Comparison of ENCODE assay signal across 24 cellular contexts in the genomic region with DNA sequence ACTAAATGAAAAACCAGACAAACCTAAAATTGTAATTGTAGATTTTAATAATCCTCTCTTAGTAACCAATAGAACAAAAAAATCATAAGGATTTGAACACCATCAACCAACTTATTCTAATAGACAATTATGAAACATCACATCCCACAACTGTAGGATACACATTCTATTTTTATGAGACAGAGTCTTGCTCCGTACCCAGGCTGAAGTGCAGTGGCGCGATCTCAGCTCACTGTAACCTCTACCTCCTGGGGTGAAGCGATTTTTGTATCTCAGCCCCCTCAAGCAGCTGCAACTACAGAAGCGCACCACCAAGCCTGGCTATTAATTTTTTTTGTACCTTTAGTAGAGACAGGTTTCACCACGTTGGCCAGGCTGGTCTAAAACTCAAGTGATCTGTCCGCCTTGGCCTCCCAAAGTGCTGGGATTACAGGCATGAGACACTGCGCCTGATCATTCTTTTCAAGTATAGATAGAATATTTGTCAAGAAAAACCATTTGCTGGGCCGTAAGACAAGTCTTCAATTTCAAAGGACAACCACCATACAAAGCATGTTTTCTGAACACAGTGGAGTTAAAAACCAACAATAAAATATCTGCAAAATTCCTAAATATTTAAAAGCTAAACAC.
"Had no signal": no experiment of that assay in that cellular context is flagged by ENCODE, and none has a peak within 500 bp of the region (broad histone marks: within the 10 kb centered on the region; RNA-seq: fewer than 3 reads in every experiment).

No MANE protein-coding gene starts in this region.

- H3K9me3 ChIP-seq: right lobe of liver had no signal

- H3K4me1 ChIP-seq: neural progenitor cell had no signal

- H3K27me3 ChIP-seq: body of pancreas, esophagus squamous epithelium, heart right ventricle, neural progenitor cell, right lobe of liver, upper lobe of left lung, vagina had no signal

- DNase-seq: activated CD4-positive, alpha-beta T cell treated with anti-CD3 and anti-CD28 coated beads for 36 hours; activated CD4-positive, CD25-positive, alpha-beta regulatory T cell; activated CD8-positive, alpha-beta memory T cell treated with anti-CD3 and anti-CD28 coated beads, Interleukin-2, amount 10 ng/mL, durations not matched to agents 7 days and 5 days; activated CD8-positive, alpha-beta T cell treated with anti-CD3 and anti-CD28 coated beads, Interleukin-2, amount 10 ng/mL, durations not matched to agents 7 days and 5 days; activated naive CD4-positive, alpha-beta T cell treated with Interleukin-2 at 50 U/mL for 16 hours; activated T-cell treated with anti-CD3 and anti-CD28 coated beads, Interleukin-2, amount 50 U/mL, for 72 hours; anterior cingulate cortex; body of pancreas; esophagus squamous epithelium; foreskin melanocyte; heart right ventricle; lower lobe of right lung; natural killer cell; occipital lobe; right lobe of liver; stimulated activated CD4-positive, alpha-beta T cell treated with anti-CD3 and anti-CD28 coated beads, Interleukin-12 subunit alpha, Interleukin-12 subunit beta, amount 100 ng/mL, for 4 hours; stimulated activated CD4-positive, alpha-beta T cell treated with anti-CD3 and anti-CD28 coated beads, Interleukin-4, amount 100 ng/mL, for 1 hour; stimulated activated naive CD8-positive, alpha-beta T cell treated with anti-CD3 and anti-CD28 coated beads, Interleukin-15, amount 100 ng/mL, for 72 hours; substantia nigra; upper lobe of left lung had no signal

- H3K27ac Mint-ChIP-seq: activated CD4-positive, alpha-beta T cell treated with anti-CD3 and anti-CD28 coated beads for 36 hours; activated CD8-positive, alpha-beta memory T cell treated with anti-CD3 and anti-CD28 coated beads, Interleukin-2, amount 10 ng/mL, durations not matched to agents 7 days and 5 days; activated CD8-positive, alpha-beta T cell treated with anti-CD3 and anti-CD28 coated beads, Interleukin-2, amount 10 ng/mL, durations not matched to agents 7 days and 5 days; neural progenitor cell; stimulated activated naive CD8-positive, alpha-beta T cell treated with anti-CD3 and anti-CD28 coated beads, Interleukin-15, amount 100 ng/mL, for 72 hours had no signal

- H3K36me3 ChIP-seq: upper lobe of left lung, vagina had no signal

- H3K4me3 ChIP-seq: body of pancreas, esophagus squamous epithelium, heart right ventricle, lower lobe of right lung, neural progenitor cell, right lobe of liver, upper lobe of left lung, vagina had no signal

- H3K4me1 Mint-ChIP-seq: neural progenitor cell had no signal

- H3K9me3 Mint-ChIP-seq: natural killer cell had no signal

- H3K27me3 Mint-ChIP-seq: activated CD4-positive, alpha-beta T cell treated with anti-CD3 and anti-CD28 coated beads for 36 hours; activated CD8-positive, alpha-beta memory T cell treated with anti-CD3 and anti-CD28 coated beads, Interleukin-2, amount 10 ng/mL, durations not matched to agents 7 days and 5 days; activated naive CD8-positive, alpha-beta T cell; stimulated activated naive CD8-positive, alpha-beta T cell treated with anti-CD3 and anti-CD28 coated beads, Interleukin-15, amount 100 ng/mL, for 72 hours had no signal

- H3K27ac ChIP-seq: body of pancreas, esophagus squamous epithelium, heart right ventricle, lower lobe of right lung, neural progenitor cell, parathyroid adenoma, right lobe of liver, vagina had no signal

- H3K4me3 Mint-ChIP-seq: activated CD4-positive, alpha-beta T cell treated with anti-CD3 and anti-CD28 coated beads for 36 hours; activated CD8-positive, alpha-beta memory T cell treated with anti-CD3 and anti-CD28 coated beads, Interleukin-2, amount 10 ng/mL, durations not matched to agents 7 days and 5 days; activated CD8-positive, alpha-beta T cell treated with anti-CD3 and anti-CD28 coated beads, Interleukin-2, amount 10 ng/mL, durations not matched to agents 7 days and 5 days; activated naive CD8-positive, alpha-beta T cell; activated T-cell treated with anti-CD3 and anti-CD28 coated beads, Interleukin-2, amount 50 U/mL, for 72 hours; natural killer cell; neural progenitor cell; stimulated activated naive CD8-positive, alpha-beta T cell treated with anti-CD3 and anti-CD28 coated beads, Interleukin-15, amount 100 ng/mL, for 72 hours had no signal

- H3K36me3 Mint-ChIP-seq: natural killer cell had no signal
